21 cellular contexts compared by ENCODE assay signal in genomic region chr7:55178863-55179773, GRCh38.
DNase-seq lines count a peak whose midpoint lies in the region; ATAC-seq and TF ChIP-seq lines count a peak whose summit lies in the region.
"Had no signal": no experiment of that assay in that cellular context is flagged by ENCODE, and none has a peak within 500 bp of the region (broad histone marks: within the 10 kb centered on the region; RNA-seq: fewer than 3 reads in every experiment).

No MANE protein-coding gene starts in this region.

- H3K9me3 Mint-ChIP-seq in nephron (no peaks in the 10 kb centered on the region), type B pancreatic cell (no peaks in the 10 kb centered on the region)
- H3K9me3 Mint-ChIP-seq: activated naive CD8-positive, alpha-beta T cell treated with anti-CD3 and anti-CD28 coated beads, Interleukin-2, amount 10 ng/mL, durations not matched to agents 7 days and 5 days; activated T-helper 17 cell treated with anti-CD3 and anti-CD28 coated beads, Interleukin-2, amount 50 U/mL, for 72 hours; CD8-positive, alpha-beta T cell had no signal

- H3K4me1 ChIP-seq in esophagus muscularis mucosa (peaks cover 7 to 40% (median 35%) of the 10 kb centered on the region in 4 donors), upper lobe of left lung (peaks cover 7 to 25% (median 13%) of the 10 kb centered on the region in 4 donors)
- H3K4me1 ChIP-seq: HAP-1 had no signal

- H3K27me3 ChIP-seq in esophagus muscularis mucosa = no peaks in the 10 kb centered on the region
- H3K27me3 ChIP-seq in upper lobe of left lung = no peaks in the 10 kb centered on the region
- H3K27me3 ChIP-seq: esophagus squamous epithelium had no signal

- H3K36me3 Mint-ChIP-seq in nephron (ENCODE audit: low read depth) = peaks cover 19% of the 10 kb centered on the region
- H3K36me3 Mint-ChIP-seq in type B pancreatic cell = peaks cover 28% of the 10 kb centered on the region
- H3K36me3 Mint-ChIP-seq: activated naive CD8-positive, alpha-beta T cell treated with anti-CD3 and anti-CD28 coated beads, Interleukin-2, amount 10 ng/mL, durations not matched to agents 7 days and 5 days; CD8-positive, alpha-beta T cell had no signal

- H3K27ac Mint-ChIP-seq in nephron = peak overlapping the region; percentile 84 to 95 (median 90)
- H3K27ac Mint-ChIP-seq in type B pancreatic cell = peak overlapping the region; percentile 80
- H3K27ac Mint-ChIP-seq: activated naive CD8-positive, alpha-beta T cell treated with anti-CD3 and anti-CD28 coated beads, Interleukin-2, amount 10 ng/mL, durations not matched to agents 7 days and 5 days; activated T-helper 17 cell treated with anti-CD3 and anti-CD28 coated beads, Interleukin-2, amount 50 U/mL, for 72 hours; CD8-positive, alpha-beta T cell had no signal

- H3K27ac ChIP-seq in esophagus muscularis mucosa (replicated peaks in 1 of 4) = peak overlapping the region in 3 of 4 donors; percentile 5 to 62 (median 30)
- peak overlapping the region in 2 of 4 donors; percentile 54 to 57 for H3K27ac ChIP-seq in upper lobe of left lung

- TF ChIP-seq CTCF in esophagus muscularis mucosa (IDR thresholded peaks at IDR 0.05) (no peak), nephron (IDR thresholded peaks at IDR 0.05; ENCODE audit: unreplicated experiment in 3 of 3) (no peak), type B pancreatic cell (conservative IDR thresholded peaks at IDR 0.05) (no peak), upper lobe of left lung (IDR thresholded peaks at IDR 0.05) (no peak)

- H3K4me3 ChIP-seq in esophagus muscularis mucosa (no peak overlapping the region), upper lobe of left lung (no peak overlapping the region)
- H3K4me3 ChIP-seq: esophagus squamous epithelium, HAP-1 had no signal

- no peaks in the 10 kb centered on the region for H3K9me3 ChIP-seq in esophagus muscularis mucosa
- H3K9me3 ChIP-seq in upper lobe of left lung = no peaks in the 10 kb centered on the region
- H3K9me3 ChIP-seq: esophagus squamous epithelium, HAP-1 had no signal

- TF ChIP-seq POLR2A in esophagus muscularis mucosa (IDR thresholded peaks at IDR 0.05; ENCODE audit: low read depth) = no peak
- TF ChIP-seq POLR2A in upper lobe of left lung (IDR thresholded peaks at IDR 0.05) = no peak

- TF ChIP-seq EP300 in esophagus muscularis mucosa (IDR thresholded peaks at IDR 0.05) (no peak), upper lobe of left lung (IDR thresholded peaks at IDR 0.05) (no peak)

- peak; percentile 91 for DNase-seq in HuH-7 (ENCODE audit: low spot score)
- no peak for DNase-seq in esophagus muscularis mucosa (ENCODE audit: extremely low spot score)
- DNase-seq in type B pancreatic cell (ENCODE audit: extremely low spot score, unreplicated experiment) = no peak
- no peak for DNase-seq in upper lobe of left lung
- DNase-seq in GM19240 (ENCODE audit: insufficient read length, low spot score) = no peak
- DNase-seq: activated naive CD8-positive, alpha-beta T cell treated with anti-CD3 and anti-CD28 coated beads, Interleukin-2, amount 10 ng/mL, durations not matched to agents 7 days and 5 days; DMS53; effector memory CD4-positive, alpha-beta T cell; esophagus squamous epithelium; NCI-H1092; NCI-H2081 treated with DMSO at 0.1 percent for 48 hours; NCI-H446 treated with DMSO at 0.1 percent for 48 hours; NK-92 treated with Interleukin-12 subunit alpha and Interleukin-12 subunit beta, amount 100 ng/mL, for 24 hours; retina; stimulated activated CD8-positive, alpha-beta memory T cell treated with anti-CD3 and anti-CD28 coated beads, Interleukin-4, amount 100 ng/mL, for 48 hours; T1000 had no signal

- H3K4me3 Mint-ChIP-seq in nephron = peak overlapping the region in 2 of 3 experiments; percentile 12 to 50
- H3K4me3 Mint-ChIP-seq in type B pancreatic cell = no peak overlapping the region
- H3K4me3 Mint-ChIP-seq: activated naive CD8-positive, alpha-beta T cell treated with anti-CD3 and anti-CD28 coated beads, Interleukin-2, amount 10 ng/mL, durations not matched to agents 7 days and 5 days; activated T-helper 17 cell treated with anti-CD3 and anti-CD28 coated beads, Interleukin-2, amount 50 U/mL, for 72 hours; CD8-positive, alpha-beta T cell had no signal

- peaks cover 36 to 84% (median 60%) of the 10 kb centered on the region in 4 donors for H3K36me3 ChIP-seq in esophagus muscularis mucosa
- H3K36me3 ChIP-seq in upper lobe of left lung = peaks cover 25 to 84% (median 43%) of the 10 kb centered on the region in 4 donors
- H3K36me3 ChIP-seq: HAP-1 had no signal

- H3K4me1 Mint-ChIP-seq in nephron (peaks cover 62% of the 10 kb centered on the region), type B pancreatic cell (ENCODE audit: unreplicated experiment) (peaks cover 36% of the 10 kb centered on the region)
- H3K4me1 Mint-ChIP-seq: activated naive CD8-positive, alpha-beta T cell treated with anti-CD3 and anti-CD28 coated beads, Interleukin-2, amount 10 ng/mL, durations not matched to agents 7 days and 5 days; activated T-helper 17 cell treated with anti-CD3 and anti-CD28 coated beads, Interleukin-2, amount 50 U/mL, for 72 hours had no signal

- intact Hi-C loops in esophagus muscularis mucosa (cut with DNase I) = no loop called here

- H3K27me3 Mint-ChIP-seq in nephron (ENCODE audit: low read depth) = peaks cover 10% of the 10 kb centered on the region
- H3K27me3 Mint-ChIP-seq in type B pancreatic cell = no peaks in the 10 kb centered on the region
- H3K27me3 Mint-ChIP-seq: activated naive CD8-positive, alpha-beta T cell treated with anti-CD3 and anti-CD28 coated beads, Interleukin-2, amount 10 ng/mL, durations not matched to agents 7 days and 5 days had no signal

- ATAC-seq in upper lobe of left lung (ENCODE audit: low FRiP score in 2 of 2) (no peak), HG03571 (IDR thresholded peaks at IDR 0.05; ENCODE audit: unreplicated experiment) (no peak)
- ATAC-seq: activated T-helper 17 cell treated with anti-CD3 and anti-CD28 coated beads, Interleukin-2, amount 50 U/mL, for 72 hours; CD8-positive, alpha-beta T cell had no signal

- 74% methylated on average over 18 of the region's 18 CpGs for WGBS in esophagus muscularis mucosa
- WGBS in upper lobe of left lung, 2 donors = 70 to 77% methylated on average over 16 to 18 of the region's 18 CpGs
